Comparison of ENCODE assay signal across 8 cellular contexts in genomic region chr12:53995311-53996187, GRCh38. TPM values are rescaled to one million over a fixed set of nuclear protein-coding genes. Genes with fewer than 3 reads are reported as not detected.
DNase-seq lines count a peak whose midpoint lies in the region; ATAC-seq, FAIRE-seq and TF ChIP-seq lines count a peak whose summit lies in the region.

No MANE protein-coding gene starts in this region.

- no peaks in the 10 kb centered on the region for H3K9me3 ChIP-seq in lower lobe of right lung

- peak; percentile 56 to 71 for ATAC-seq in lower lobe of right lung
- ATAC-seq in GM18861 (IDR thresholded peaks at IDR 0.05; ENCODE audit: unreplicated experiment) = no peak

- peaks cover 100% of the 10 kb centered on the region for H3K27me3 ChIP-seq in lower lobe of right lung (ENCODE audit: low read depth)

- H3K4me3 ChIP-seq in lower lobe of right lung = peak overlapping the region; percentile 52

- H3K4me1 ChIP-seq in lower lobe of right lung = peaks cover 42% of the 10 kb centered on the region

- intact Hi-C loops in lower lobe of right lung (cut with DNase I) = no loop called here

- peak overlapping the region in 3 of 5 experiments; percentile 45 to 97 (median 94) for H3K27ac Mint-ChIP-seq in brain

- peaks cover 0 to 6% (median 0%) of the 10 kb centered on the region in 5 experiments for H3K9me3 Mint-ChIP-seq in brain

- FAIRE-seq in urothelium cell line (lab: Jason Lieb, UNC) = no peak

- no peaks in the 10 kb centered on the region for H3K36me3 Mint-ChIP-seq in brain

- H3K4me3 Mint-ChIP-seq in brain = peak overlapping the region; percentile 38 to 95 (median 72)

- H3K27me3 Mint-ChIP-seq in brain = peaks cover 100% of the 10 kb centered on the region

- DNase-seq in GM03348 (ENCODE audit: low spot score) (peak; percentile 81), NCI-H1092 treated with DMSO at 0.1 percent for 48 hours (lab: John Stamatoyannopoulos, UW) (peak; percentile 61), lower lobe of right lung (no peak), urothelium cell line (ENCODE audit: low spot score) (peak; percentile 79), DMS 273 treated with DMSO at 0.1 percent for 48 hours (lab: John Stamatoyannopoulos, UW) (no peak)
- DNase-seq in activated CD8-positive, alpha-beta memory T cell treated with anti-CD3 and anti-CD28 coated beads, Interleukin-2, amount 50 U/mL, for 4 hours = no peak

- H3K4me1 Mint-ChIP-seq in brain = peaks cover 25% of the 10 kb centered on the region

- H3K36me3 ChIP-seq in lower lobe of right lung = no peaks in the 10 kb centered on the region

- TF ChIP-seq CTCF in brain (conservative IDR thresholded peaks at IDR 0.05) (no peak), lower lobe of right lung (IDR thresholded peaks at IDR 0.05) (no peak)

- H3K27ac ChIP-seq in lower lobe of right lung = no peak overlapping the region

RNA-seq across cellular contexts. Expression of gene HOXC9, which starts 4.4 kb away (rescaled TPM):
- polyA plus RNA-seq in brain (ENCODE audit: insufficient read depth, low read depth, low replicate concordance) = not detected
- total RNA-seq in lower lobe of right lung = not detected

RNA-seq across cellular contexts. Expression of gene HOXC10, which starts 10.6 kb away (rescaled TPM):
- not detected for polyA plus RNA-seq in brain (ENCODE audit: insufficient read depth, low read depth, low replicate concordance)
- total RNA-seq in lower lobe of right lung = not detected

RNA-seq across cellular contexts. Expression of gene HOXC8, which starts 13.2 kb away (rescaled TPM):
- polyA plus RNA-seq in brain (ENCODE audit: insufficient read depth, low read depth, low replicate concordance) = not detected
- not detected for total RNA-seq in lower lobe of right lung

RNA-seq across cellular contexts. Expression of gene HOTAIR, which starts 20.8 kb away (rescaled TPM):
- not detected for polyA plus RNA-seq in brain (ENCODE audit: insufficient read depth, low read depth, low replicate concordance)
- not detected for total RNA-seq in lower lobe of right lung

RNA-seq across cellular contexts. Expression of gene HOXC11, which starts 22.6 kb away (rescaled TPM):
- not detected for polyA plus RNA-seq in brain (ENCODE audit: insufficient read depth, low read depth, low replicate concordance)
- total RNA-seq in lower lobe of right lung = not detected

Comparison
In these comparisons a context has a peak if more than half of its experiments do, and no peak if none do; other contexts are left out.
1. DNase-seq: peak in GM03348 (single experiment), NCI-H1092 treated with DMSO at 0.1 percent for 48 hours (single experiment) and urothelium cell line (single experiment); none in lower lobe of right lung (single experiment), activated CD8-positive, alpha-beta memory T cell treated with anti-CD3 and anti-CD28 coated beads, Interleukin-2, amount 50 U/mL, for 4 hours (single experiment) and DMS 273 treated with DMSO at 0.1 percent for 48 hours (single experiment).